Comparison of ENCODE assay signal across 8 cellular contexts in the genomic region with DNA sequence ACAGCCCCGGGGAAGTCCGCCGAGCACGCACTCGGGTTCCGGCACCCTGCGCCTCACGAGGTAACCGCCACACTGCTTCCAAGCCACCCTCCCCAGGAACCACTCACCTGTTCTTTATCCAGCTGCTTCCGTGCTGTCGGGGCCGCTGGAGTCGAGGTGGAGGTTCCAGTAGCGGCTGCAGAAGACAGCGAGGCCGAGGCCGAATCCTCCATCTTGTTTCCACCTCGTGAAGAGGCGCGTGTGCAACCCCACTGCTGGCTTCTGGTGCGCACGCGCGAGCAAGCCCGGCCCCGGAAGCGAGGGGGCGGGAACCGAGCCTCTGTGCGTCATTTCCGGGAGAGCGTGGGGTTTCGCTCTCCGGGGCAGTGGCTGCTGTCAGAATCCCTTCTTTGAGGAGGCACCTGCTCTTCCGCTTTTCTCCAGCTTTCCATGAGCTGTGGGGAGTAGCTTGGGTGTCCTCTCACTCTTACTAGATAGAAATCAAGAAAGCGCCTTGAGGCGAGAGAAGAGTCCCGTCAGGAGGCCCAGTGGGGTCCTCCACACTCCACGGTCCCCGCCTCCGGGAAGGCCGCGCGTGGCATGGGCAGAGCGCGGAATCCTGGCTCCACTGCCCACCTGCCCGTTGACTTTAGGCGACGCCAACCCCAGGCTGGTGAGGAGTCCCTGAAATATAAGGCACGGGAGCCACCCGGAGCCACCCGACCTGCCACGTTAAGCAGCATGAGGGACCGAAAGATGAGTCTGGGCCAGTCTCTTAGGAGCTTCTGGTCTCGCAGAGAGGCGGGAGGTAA.
DNase-seq lines count a peak whose midpoint lies in the region; TF ChIP-seq lines count a peak whose summit lies in the region.

A gene (minus strand): TSS at position 242 of the 791 bp plus-strand sequence. CDS start 30 bp downstream, at position 212.

- TF ChIP-seq CTCF in GM20000 (IDR thresholded peaks at IDR 0.05; ENCODE audit: extremely low read depth, missing control alignments): no peak

- peak; percentile 93 for DNase-seq in COLO668 (lab: John Stamatoyannopoulos, UW; ENCODE audit: unreplicated experiment)
- peak; percentile 95 for DNase-seq in GM20000 (ENCODE audit: low spot score)
- DNase-seq in HS-5 (ENCODE audit: low read depth): peak; percentile 70
- DNase-seq in NK-92 (lab: John Stamatoyannopoulos, UW; ENCODE audit: unreplicated experiment): peak; percentile 59
- DNase-seq in activated CD8-positive, alpha-beta memory T cell treated with anti-CD3 and anti-CD28 coated beads for 1 hour (ENCODE audit: extremely low read depth in 1 of 2, low read depth in 1 of 2): peak; percentile 81 to 91
- peak; percentile 84 for DNase-seq in effector CD8-positive, alpha-beta T cell (lab: John Stamatoyannopoulos, UW)
- DNase-seq in medulla oblongata (ENCODE audit: extremely low spot score): peak; percentile 95
- DNase-seq in stimulated activated CD4-positive, alpha-beta T cell treated with anti-CD3 and anti-CD28 coated beads, TNF-alpha, amount 100 ng/mL, for 48 hours (ENCODE audit: low read depth in 3 of 3): peak; percentile 83 to 90 (median 87)

Comparison
In these comparisons a context has a peak if more than half of its experiments do, and no peak if none do; other contexts are left out.
1. Peak in every context shown above with its lines: DNase-seq.